In genomic region chr2:126749537-126749936, GRCh38 we compare ENCODE assay signal across 10 cellular contexts.
DNase-seq lines count a peak whose midpoint lies in the region; ATAC-seq and TF ChIP-seq lines count a peak whose summit lies in the region.
"Had no signal": no experiment of that assay in that cellular context is flagged by ENCODE, and none has a peak within 500 bp of the region (broad histone marks: within the 10 kb centered on the region; RNA-seq: fewer than 3 reads in every experiment).

No MANE protein-coding gene starts in this region.

- no peak overlapping the region for H3K27ac Mint-ChIP-seq in chondrocyte (ENCODE audit: unreplicated experiment)

- no peak for TF ChIP-seq EP300 in gastroesophageal sphincter (IDR thresholded peaks at IDR 0.05)

- H3K9me3 Mint-ChIP-seq in chondrocyte (ENCODE audit: low read depth) = no peaks in the 10 kb centered on the region

- no peak for DNase-seq in BJ (ENCODE audit: low read depth)
- no peak for DNase-seq in chondrocyte (ENCODE audit: low spot score)
- DNase-seq in inferior parietal cortex (ENCODE audit: extremely low spot score) = no peak
- DNase-seq in SKM-1 (lab: John Stamatoyannopoulos, UW; ENCODE audit: unreplicated experiment) = no peak

- H3K36me3 Mint-ChIP-seq in chondrocyte (ENCODE audit: low read depth) = no peaks in the 10 kb centered on the region

- H3K4me3 ChIP-seq in BJ (ENCODE audit: low read depth, low read length) = no peak overlapping the region
- H3K4me3 ChIP-seq in gastroesophageal sphincter = no peak overlapping the region
- H3K4me3 ChIP-seq: ascending aorta, SK-N-MC had no signal

- CTCF ChIA-PET in BJ (lab: Yijun Ruan, JAX) = interaction anchor here (1.0 to 1.5 kb wide), 2 partner anchors 104 to 222 kb away, joined by 3 to 5 read pairs; no protein-coding TSS in a partner anchor

- no peak overlapping the region for H3K4me3 Mint-ChIP-seq in chondrocyte (ENCODE audit: unreplicated experiment)

- peaks cover 9% of the 10 kb centered on the region for H3K27me3 Mint-ChIP-seq in chondrocyte (ENCODE audit: low read depth)

- POLR2A ChIA-PET in BJ (lab: Charles Lee) = no interaction called here

- H3K36me3 ChIP-seq in BJ (ENCODE audit: control insufficient read depth, insufficient read depth, low read length) (no peaks in the 10 kb centered on the region), gastroesophageal sphincter (no peaks in the 10 kb centered on the region)
- H3K36me3 ChIP-seq: ascending aorta had no signal

- no peak for TF ChIP-seq POLR2A in gastroesophageal sphincter (IDR thresholded peaks at IDR 0.05)

- no peaks in the 10 kb centered on the region for H3K4me1 Mint-ChIP-seq in chondrocyte (ENCODE audit: low read depth)

- no peak overlapping the region for H3K27ac ChIP-seq in gastroesophageal sphincter
- H3K27ac ChIP-seq: ascending aorta, SK-N-MC had no signal

- peak; percentile 48 for ATAC-seq in GM18858 (IDR thresholded peaks at IDR 0.05; ENCODE audit: unreplicated experiment)
- peak; percentile 58 for ATAC-seq in HG03095 (IDR thresholded peaks at IDR 0.05; ENCODE audit: unreplicated experiment)
- ATAC-seq in gastroesophageal sphincter = no peak
- ATAC-seq in HG03460 (IDR thresholded peaks at IDR 0.05; ENCODE audit: unreplicated experiment) = no peak

- H3K4me1 ChIP-seq in gastroesophageal sphincter = no peaks in the 10 kb centered on the region
- H3K4me1 ChIP-seq: ascending aorta had no signal

- H3K9me3 ChIP-seq in gastroesophageal sphincter = no peaks in the 10 kb centered on the region
- H3K9me3 ChIP-seq: ascending aorta had no signal

- WGBS in gastroesophageal sphincter (ENCODE audit: low coverage in 1 of 2), 2 donors = 60% methylated on average over 1 of the region's 1 CpG

- TF ChIP-seq CTCF in BJ (IDR thresholded peaks at IDR 0.05; ENCODE audit: insufficient read depth, low read depth, low read length) (0 out of 2 replicates have a peak, but pooled peaks have one; percentile 14), chondrocyte (IDR thresholded peaks at IDR 0.05) (peak; percentile 54), gastroesophageal sphincter (IDR thresholded peaks at IDR 0.05) (peak in 1 of 4 experiments; percentile 29)

- no peaks in the 10 kb centered on the region for H3K27me3 ChIP-seq in BJ (ENCODE audit: control insufficient read depth, insufficient read depth, low read length)
- H3K27me3 ChIP-seq in gastroesophageal sphincter = no peaks in the 10 kb centered on the region
- H3K27me3 ChIP-seq: ascending aorta had no signal

Comparison
In these comparisons a context has a peak if more than half of its experiments do, and no peak if none do; other contexts are left out.
1. ATAC-seq: peak in GM18858 (single experiment) and HG03095 (single experiment); none in gastroesophageal sphincter (single experiment) and HG03460 (single experiment).